In the genomic region with DNA sequence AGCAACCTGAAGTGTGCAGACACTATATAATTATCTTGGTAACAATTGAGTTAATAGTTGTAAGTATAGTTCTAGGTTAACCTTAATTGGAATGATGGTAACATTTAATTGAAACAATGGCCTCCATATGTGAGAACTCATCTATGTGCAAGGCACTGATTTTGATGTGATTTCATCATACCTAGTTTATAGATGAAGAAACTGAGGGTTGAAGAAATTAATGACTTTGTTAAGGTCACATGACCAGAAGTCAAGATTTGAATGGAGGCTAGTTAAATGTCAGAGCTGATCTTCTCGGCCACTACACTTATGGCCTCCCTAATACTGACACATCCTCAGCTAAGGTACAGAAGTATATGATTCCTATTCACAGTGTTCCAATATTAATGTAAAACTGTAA, we compare ENCODE assay signal across 5 cellular contexts.
"Had no signal": no experiment of that assay in that cellular context is flagged by ENCODE, and none has a peak within 500 bp of the region (broad histone marks: within the 10 kb centered on the region; RNA-seq: fewer than 3 reads in every experiment).

No MANE protein-coding gene starts in this region.

- H3K9ac ChIP-seq: KMS-11 had no signal

- DNase-seq: KBM-7, KG1 had no signal

- H3K4me2 ChIP-seq: KMS-11 had no signal

- FAIRE-seq: HTR-8/SVneo had no signal

- H3K27ac ChIP-seq: HL-60, KMS-11 had no signal
